ENCODE assay signal across 11 cellular contexts in the genomic region with DNA sequence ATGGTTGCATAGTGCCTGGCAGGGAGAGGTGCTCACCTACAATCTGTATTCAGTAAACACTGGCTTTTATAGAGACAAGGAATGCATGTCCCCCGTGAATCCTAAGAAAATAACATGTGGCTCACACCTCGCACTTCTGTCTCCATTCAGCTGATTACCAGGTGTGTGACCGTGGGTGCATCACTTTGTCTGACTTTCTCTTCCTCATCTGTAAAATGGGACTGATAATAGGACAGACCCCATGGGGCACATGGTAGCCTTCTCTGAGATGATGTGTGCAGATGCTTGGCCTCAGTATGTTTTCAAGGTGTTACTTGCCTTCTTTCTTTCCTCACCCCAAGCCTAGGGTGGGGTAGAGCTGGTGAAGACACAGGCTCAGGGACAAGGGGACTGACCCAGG. TPM values are rescaled to one million over a fixed set of nuclear protein-coding genes. Genes with fewer than 3 reads are reported as not detected.
DNase-seq lines count a peak whose midpoint lies in the region; ATAC-seq and TF ChIP-seq lines count a peak whose summit lies in the region.
"Had no signal": no experiment of that assay in that cellular context is flagged by ENCODE, and none has a peak within 500 bp of the region (broad histone marks: within the 10 kb centered on the region; RNA-seq: fewer than 3 reads in every experiment).

No MANE protein-coding gene starts in this region.

- TF ChIP-seq POLR2A in upper lobe of left lung (IDR thresholded peaks at IDR 0.05), result no peak

- H3K27ac ChIP-seq in mammary epithelial cell (ENCODE audit: insufficient read depth, low read depth, low read length) (no peak overlapping the region), esophagus (ENCODE audit: low read depth in 2 of 2, low read length in 1 of 2) (peak overlapping the region; percentile 35 to 76), neural progenitor cell (no peak overlapping the region), upper lobe of left lung (peak overlapping the region; percentile 77 to 95 (median 89))

- H3K79me2 ChIP-seq in mammary epithelial cell (ENCODE audit: insufficient read depth, low read length) (peaks cover 73% of the 10 kb centered on the region), neural progenitor cell (ENCODE audit: low read depth) (peaks cover 86% of the 10 kb centered on the region)

- H3K27me3 ChIP-seq in mammary epithelial cell (ENCODE audit: insufficient read depth, low read length), result no peaks in the 10 kb centered on the region
- H3K27me3 ChIP-seq in esophagus (ENCODE audit: control insufficient read depth in 1 of 2, insufficient read depth in 2 of 2, low read length in 2 of 2), result peaks cover 0 to 3% of the 10 kb centered on the region in 2 donors
- H3K27me3 ChIP-seq in neural progenitor cell, result no peaks in the 10 kb centered on the region
- peaks cover 0 to 14% (median 0%) of the 10 kb centered on the region in 4 donors for H3K27me3 ChIP-seq in upper lobe of left lung

- WGBS in mammary epithelial cell (ENCODE audit: low coverage, missing lambda C conversion rate), result 57% methylated on average over 1 of the region's 3 CpGs
- 74 to 93% methylated on average over 3 of the region's 3 CpGs for WGBS in esophagus, 2 donors
- 72 to 92% methylated on average over 3 of the region's 3 CpGs for WGBS in upper lobe of left lung, 2 donors

- H3K4me3 ChIP-seq in mammary epithelial cell (replicated peaks in 1 of 3; ENCODE audit: insufficient read depth in 1 of 3, low read depth in 2 of 3, low read length in 3 of 3) (no peak overlapping the region), esophagus (ENCODE audit: low read depth in 1 of 2, low read length in 2 of 2) (no peak overlapping the region), neural progenitor cell (no peak overlapping the region), upper lobe of left lung (no peak overlapping the region)

- H3K36me3 ChIP-seq in mammary epithelial cell (ENCODE audit: insufficient read depth, low read length) (no peaks in the 10 kb centered on the region), esophagus (ENCODE audit: control insufficient read depth in 2 of 2, insufficient read depth in 2 of 2, low read length in 1 of 2) (no peaks in the 10 kb centered on the region), neural progenitor cell (no peaks in the 10 kb centered on the region), upper lobe of left lung (no peaks in the 10 kb centered on the region)

- CTCF ChIA-PET in MCF 10A (lab: Yijun Ruan, JAX) (interaction anchor here (0.6 to 2.6 kb wide), 7 partner anchors 11 to 112 kb away, joined by 3 to 14 read pairs (median 4); no protein-coding TSS in a partner anchor), mammary epithelial cell (lab: Charles Lee; ENCODE audit: low non-redundant PET) (no interaction called here)

- BruUV-seq in MCF 10A (replicated peaks; lab: Mats Ljungman, UMichigan), result no TSS peak
- no TSS peak for BruUV-seq in mammary epithelial cell (replicated peaks; lab: Mats Ljungman, UMichigan)

- peak overlapping the region; percentile 33 for H3K27ac Mint-ChIP-seq in MCF 10A (ENCODE audit: low read depth, unreplicated experiment)
- peak overlapping the region; percentile 25 for H3K27ac Mint-ChIP-seq in neural progenitor cell

- H3K4me3 Mint-ChIP-seq in MCF 10A (ENCODE audit: unreplicated experiment), result no peak overlapping the region
- peak overlapping the region; percentile 72 for H3K4me3 Mint-ChIP-seq in neural progenitor cell

- dilution Hi-C loops in mammary epithelial cell (cut with HindIII; ENCODE audit: low sequenced_read_pairs), result no loop called here

- TF ChIP-seq CTCF in MCF 10A (IDR thresholded peaks at IDR 0.05; ENCODE audit: unreplicated experiment) (no peak), mammary epithelial cell (conservative IDR thresholded peaks at IDR 0.05 in 1 of 2, IDR thresholded peaks at IDR 0.05 in 1 of 2; ENCODE audit: extremely low read depth in 1 of 2, insufficient read depth in 1 of 2, low read depth in 1 of 2, low read length in 2 of 2) (no peak), neural progenitor cell (IDR thresholded peaks at IDR 0.05) (no peak), upper lobe of left lung (IDR thresholded peaks at IDR 0.05) (no peak)

- TF ChIP-seq EP300 in upper lobe of left lung (IDR thresholded peaks at IDR 0.05), result no peak

- no peak for ATAC-seq in upper lobe of left lung (ENCODE audit: low FRiP score in 2 of 2)
- ATAC-seq in HG03460 (IDR thresholded peaks at IDR 0.05; ENCODE audit: unreplicated experiment), result no peak

- in situ Hi-C loops in mammary epithelial cell (cut with MboI; ENCODE audit: low sequenced_read_pairs in 2 of 2), result no loop called here

- peaks cover 58% of the 10 kb centered on the region for H3F3A ChIP-seq in neural progenitor cell (ENCODE audit: low read depth)

- H3K36me3 Mint-ChIP-seq in MCF 10A (ENCODE audit: insufficient read depth, unreplicated experiment) (peaks cover 14% of the 10 kb centered on the region), neural progenitor cell (no peaks in the 10 kb centered on the region)

- POLR2A ChIA-PET in MCF 10A (lab: Yijun Ruan, JAX), result interaction anchor here (1.2 kb wide), 1 partner anchor 16 kb away, joined by 6 read pairs; no protein-coding TSS in a partner anchor

- H2AFZ ChIP-seq in mammary epithelial cell (ENCODE audit: low read depth, low read length), result no peak overlapping the region
- H2AFZ ChIP-seq in neural progenitor cell (replicated peaks), result no peak overlapping the region

- H3K27me3 Mint-ChIP-seq in MCF 10A (ENCODE audit: insufficient read depth, unreplicated experiment) (no peaks in the 10 kb centered on the region), neural progenitor cell (ENCODE audit: insufficient read depth, low read depth) (peaks cover 3% of the 10 kb centered on the region)

- DNase-seq in MCF 10A (ENCODE audit: unreplicated experiment) (no peak), mammary epithelial cell (no peak), neural progenitor cell (ENCODE audit: low spot score) (no peak), upper lobe of left lung (no peak), SKM-1 treated with dmso at 0.1 percent for 144 hours (lab: John Stamatoyannopoulos, UW; ENCODE audit: unreplicated experiment) (no peak)
- no peak for DNase-seq in stimulated activated CD4-positive, alpha-beta T cell treated with anti-CD3 and anti-CD28 coated beads, Interleukin-4, amount 100 ng/mL, for 1 hour
- DNase-seq: cortex of kidney; NCI-H446; stimulated activated CD4-positive, alpha-beta T cell treated with anti-CD3 and anti-CD28 coated beads, Interleukin-12 subunit alpha, Interleukin-12 subunit beta, amount 100 ng/mL, for 4 hours had no signal

- H3K9me3 ChIP-seq in mammary epithelial cell (replicated peaks; ENCODE audit: insufficient read depth, low read length) (no peaks in the 10 kb centered on the region), esophagus (ENCODE audit: control insufficient read depth in 2 of 2, insufficient read depth in 1 of 2, low read depth in 1 of 2, low read length in 1 of 2) (no peaks in the 10 kb centered on the region), neural progenitor cell (ENCODE audit: low read depth) (no peaks in the 10 kb centered on the region), upper lobe of left lung (no peaks in the 10 kb centered on the region)

- no peaks in the 10 kb centered on the region for H3K9me3 Mint-ChIP-seq in MCF 10A (ENCODE audit: unreplicated experiment)
- no peaks in the 10 kb centered on the region for H3K9me3 Mint-ChIP-seq in neural progenitor cell

- intact Hi-C loops in MCF 10A (cut with micrococcal nuclease), result no loop called here
- intact Hi-C loops in mammary epithelial cell (cut with micrococcal nuclease), result no loop called here

- H3K9ac ChIP-seq in mammary epithelial cell (ENCODE audit: insufficient read depth, low read length) (no peak overlapping the region), neural progenitor cell (no peak overlapping the region)

- H3K4me1 Mint-ChIP-seq in MCF 10A (ENCODE audit: insufficient read depth, unreplicated experiment), result peaks cover 38% of the 10 kb centered on the region
- H3K4me1 Mint-ChIP-seq in neural progenitor cell, result peaks cover 76% of the 10 kb centered on the region

- H3K4me1 ChIP-seq in mammary epithelial cell (ENCODE audit: insufficient read depth, low read length) (peaks cover 78% of the 10 kb centered on the region), esophagus (ENCODE audit: control insufficient read depth in 2 of 2, insufficient read depth in 2 of 2, low read length in 1 of 2) (peaks cover 10 to 41% of the 10 kb centered on the region in 2 donors), neural progenitor cell (peaks cover 66% of the 10 kb centered on the region), upper lobe of left lung (peaks cover 92 to 100% (median 95%) of the 10 kb centered on the region in 4 donors)

- H4K20me1 ChIP-seq in mammary epithelial cell (ENCODE audit: insufficient read depth, low read length), result no peaks in the 10 kb centered on the region
- peaks cover 45% of the 10 kb centered on the region for H4K20me1 ChIP-seq in neural progenitor cell (ENCODE audit: low read depth)

- H3K4me2 ChIP-seq in mammary epithelial cell (ENCODE audit: insufficient read depth, low read depth, low read length), result no peak overlapping the region
- H3K4me2 ChIP-seq in neural progenitor cell, result peak overlapping the region; percentile 57

RNA-seq across cellular contexts. Expression of gene CXXC5, which starts 6.3 kb away (rescaled TPM):
- total RNA-seq in MCF 10A (2022) (7.8 and 10.9 TPM in 2 replicates), mammary epithelial cell (10 to 100 TPM; 13.8 to 47.3 TPM), neural progenitor cell (ENCODE audit: low replicate concordance) (17.2 and 25.6 TPM in 2 replicates), upper lobe of left lung (10 to 100 TPM; 25.7 to 39.5 (median 33.0) TPM)
- polyA plus RNA-seq in mammary epithelial cell (16.6 TPM), esophagus (10 to 100 TPM; 21.9 to 27.8 TPM)
- polyA minus RNA-seq in mammary epithelial cell, result 5.8 TPM

Comparison
In these comparisons a context has a peak if more than half of its experiments do, and no peak if none do; other contexts are left out.
1. H3K27ac ChIP-seq: peak in esophagus (2 of 2) and upper lobe of left lung (4 of 4); none in mammary epithelial cell (single experiment) and neural progenitor cell (single experiment).